In genomic region chr13:55090612-55091011, GRCh38 we compare ENCODE assay signal across 20 cellular contexts.
DNase-seq lines count a peak whose midpoint lies in the region; ATAC-seq, FAIRE-seq and TF ChIP-seq lines count a peak whose summit lies in the region.
"Had no signal": no experiment of that assay in that cellular context is flagged by ENCODE, and none has a peak within 500 bp of the region (broad histone marks: within the 10 kb centered on the region; RNA-seq: fewer than 3 reads in every experiment).

No MANE protein-coding gene starts in this region.

- no peak for TF ChIP-seq RAD21 in A549 (conservative IDR thresholded peaks at IDR 0.05 in 1 of 2, IDR thresholded peaks at IDR 0.05 in 1 of 2)
- TF ChIP-seq RAD21 in IMR-90 (IDR thresholded peaks at IDR 0.05; ENCODE audit: low read length) = no peak
- no peak for TF ChIP-seq RAD21 in H1 (IDR thresholded peaks at IDR 0.05 in 1 of 2, conservative IDR thresholded peaks at IDR 0.05 in 1 of 2; ENCODE audit: low read depth in 2 of 2, low read length in 2 of 2)

- no peak overlapping the region for H2BK15ac ChIP-seq in IMR-90 (ENCODE audit: low read depth, low read length)
- no peak overlapping the region for H2BK15ac ChIP-seq in H1 (ENCODE audit: low read length)

- no peaks in the 10 kb centered on the region for H3K23me2 ChIP-seq in H1 (ENCODE audit: low read depth, low read length)

- CTCF ChIA-PET in A549 (lab: Yijun Ruan, JAX) (no interaction called here), IMR-90 (lab: Yijun Ruan, JAX) (no interaction called here), H1 (lab: Charles Lee; ENCODE audit: partially characterized antibody) (no interaction called here)

- H3K18ac ChIP-seq in IMR-90 (ENCODE audit: low read depth, low read length) = no peak overlapping the region
- no peak overlapping the region for H3K18ac ChIP-seq in H1 (ENCODE audit: extremely low read depth, low read length)

- ATAC-seq in A549 (no peak), IMR-90 (ENCODE audit: low read depth) (no peak)
- ATAC-seq: CD8-positive, alpha-beta T cell had no signal

- H3K4ac ChIP-seq in IMR-90 (ENCODE audit: low read depth, low read length) (no peak overlapping the region), H1 (replicated peaks; ENCODE audit: insufficient read length, low read depth, low read length) (no peak overlapping the region)

- no peak for TF ChIP-seq CTCF in A549 (IDR thresholded peaks at IDR 0.05)
- TF ChIP-seq CTCF in IMR-90 (conservative IDR thresholded peaks at IDR 0.05; ENCODE audit: low read depth, low read length) = no peak
- no peak for TF ChIP-seq CTCF in H1 (IDR thresholded peaks at IDR 0.05; ENCODE audit: control extremely low read depth in 1 of 3, insufficient read depth in 1 of 3, low read depth in 1 of 3, low read length in 3 of 3)

- H2BK12ac ChIP-seq in H1 (ENCODE audit: low read depth, low read length) = no peak overlapping the region

- no peak overlapping the region for H2AFZ ChIP-seq in IMR-90 (replicated peaks; ENCODE audit: low read length, poor library complexity)
- no peak overlapping the region for H2AFZ ChIP-seq in H1 (ENCODE audit: low read length)

- H3K4me1 ChIP-seq in A549 (no peaks in the 10 kb centered on the region), IMR-90 (ENCODE audit: control insufficient read depth, insufficient read depth, low read length) (no peaks in the 10 kb centered on the region), H1 (replicated peaks in 1 of 4; ENCODE audit: control insufficient read depth in 3 of 4, insufficient read depth in 4 of 4, low read length in 3 of 4) (peaks cover 0 to 11% (median 4%) of the 10 kb centered on the region in 4 experiments; a peak in 2 of 7 replicates)
- H3K4me1 ChIP-seq: BLaER1 treated with 17β-estradiol and CSF1 and Interleukin-3, amounts not matched to agents 10 nM and 100 nM; Caco-2 had no signal

- TF ChIP-seq EP300 in A549 (IDR thresholded peaks at IDR 0.05) (no peak), H1 (IDR thresholded peaks at IDR 0.05; ENCODE audit: borderline replicate concordance in 1 of 2, low read depth in 2 of 2, low read length in 2 of 2) (no peak)

- H4K20me1 ChIP-seq in IMR-90 (ENCODE audit: insufficient read depth, low read length) (no peaks in the 10 kb centered on the region), H1 (replicated peaks in 1 of 2; ENCODE audit: control insufficient read depth in 1 of 2, insufficient read depth in 2 of 2, low read length in 2 of 2) (no peaks in the 10 kb centered on the region)
- H4K20me1 ChIP-seq: BLaER1 treated with 17β-estradiol and CSF1 and Interleukin-3, amounts not matched to agents 10 nM and 100 nM had no signal

- H3K9ac ChIP-seq in IMR-90 (ENCODE audit: low read depth, low read length) (no peak overlapping the region), H1 (replicated peaks in 1 of 4; ENCODE audit: extremely low read depth in 1 of 4, low read depth in 3 of 4, low read length in 3 of 4) (no peak overlapping the region)
- H3K9ac ChIP-seq: BLaER1 treated with 17β-estradiol and CSF1 and Interleukin-3, amounts not matched to agents 10 nM and 100 nM had no signal

- H3K36me3 ChIP-seq in IMR-90 (ENCODE audit: control insufficient read depth, insufficient read depth, low read length) (no peaks in the 10 kb centered on the region), H1 (ENCODE audit: control insufficient read depth in 2 of 4, insufficient read depth in 4 of 4, low read length in 3 of 4) (no peaks in the 10 kb centered on the region; a peak in 2 of 8 replicates)
- H3K36me3 ChIP-seq: BLaER1 treated with 17β-estradiol and CSF1 and Interleukin-3, amounts not matched to agents 10 nM and 100 nM had no signal

- H3K27me3 ChIP-seq in IMR-90 (ENCODE audit: control insufficient read depth, insufficient read depth, low read length) = no peaks in the 10 kb centered on the region
- no peaks in the 10 kb centered on the region for H3K27me3 ChIP-seq in H1 (replicated peaks in 1 of 4; ENCODE audit: control insufficient read depth in 3 of 4, extremely low read depth in 1 of 4, insufficient read depth in 3 of 4, low read length in 3 of 4)
- H3K27me3 ChIP-seq: BLaER1 treated with 17β-estradiol and CSF1 and Interleukin-3, amounts not matched to agents 10 nM and 100 nM had no signal

- intact Hi-C loops in IMR-90 (cut with micrococcal nuclease) = no loop called here

- H3K23ac ChIP-seq in IMR-90 (ENCODE audit: low read depth, low read length) (no peak overlapping the region), H1 (ENCODE audit: insufficient read length) (no peak overlapping the region)

- H3K56ac ChIP-seq in IMR-90 (ENCODE audit: extremely low read depth, insufficient read depth, low read length) (no peak overlapping the region), H1 (replicated peaks; ENCODE audit: insufficient read length, low read depth, low read length) (no peak overlapping the region)

- POLR2A ChIA-PET in A549 (lab: Yijun Ruan, JAX) = no interaction called here
- POLR2A ChIA-PET in IMR-90 (lab: Charles Lee; ENCODE audit: unreplicated experiment) = no interaction called here
- POLR2A ChIA-PET in H1 (lab: Charles Lee; ENCODE audit: partially characterized antibody) = no interaction called here

- no peak overlapping the region for H4K5ac ChIP-seq in IMR-90 (ENCODE audit: low read depth, low read length)
- H4K5ac ChIP-seq in H1 (ENCODE audit: insufficient read length, low read depth, low read length) = no peak overlapping the region

- no peak overlapping the region for H2AK5ac ChIP-seq in IMR-90 (ENCODE audit: low read depth, low read length)
- no peak overlapping the region for H2AK5ac ChIP-seq in H1 (ENCODE audit: low read depth, low read length)

- no peak overlapping the region for H3K14ac ChIP-seq in IMR-90 (replicated peaks; ENCODE audit: low read depth, low read length)
- H3K14ac ChIP-seq in H1 (ENCODE audit: insufficient read length) = no peak overlapping the region

- BruUV-seq in IMR-90 (replicated peaks; lab: Mats Ljungman, UMichigan) = no TSS peak

- H2AK9ac ChIP-seq in IMR-90 (replicated peaks; ENCODE audit: low read depth, low read length, poor library complexity) = no peak overlapping the region

- H3K9me3 ChIP-seq in A549 = no peaks in the 10 kb centered on the region
- peaks cover 13% of the 10 kb centered on the region for H3K9me3 ChIP-seq in IMR-90 (ENCODE audit: control insufficient read depth, insufficient read depth, low read length)
- H3K9me3 ChIP-seq in H1 (ENCODE audit: insufficient read depth in 2 of 2, low read depth in 1 of 2, low read length in 1 of 2) = no peaks in the 10 kb centered on the region
- H3K9me3 ChIP-seq: BLaER1 treated with 17β-estradiol and CSF1 and Interleukin-3, amounts not matched to agents 10 nM and 100 nM; Caco-2 had no signal

- no peaks in the 10 kb centered on the region for H3K9me1 ChIP-seq in IMR-90 (ENCODE audit: insufficient read depth, low read length)

- no peak overlapping the region for H2BK20ac ChIP-seq in IMR-90 (ENCODE audit: low read depth, low read length)
- H2BK20ac ChIP-seq in H1 (ENCODE audit: low read length) = no peak overlapping the region

- H4K91ac ChIP-seq in IMR-90 (ENCODE audit: insufficient read depth, low read depth, low read length) (no peak overlapping the region), H1 (replicated peaks; ENCODE audit: insufficient read length, low read length) (no peak overlapping the region)

- no peaks in the 10 kb centered on the region for H3K79me2 ChIP-seq in H1 (ENCODE audit: control insufficient read depth in 1 of 2, insufficient read depth in 2 of 2, low read length in 2 of 2)

- DNase-seq in A549 (ENCODE audit: low read depth in 1 of 2, low spot score in 1 of 2) (no peak), IMR-90 (no peak), H1 (ENCODE audit: low read depth in 1 of 2, low spot score in 2 of 2) (no peak), NCI-H82 (lab: John Stamatoyannopoulos, UW) (no peak), OCI-M2 (lab: John Stamatoyannopoulos, UW; ENCODE audit: unreplicated experiment) (no peak)
- DNase-seq: 8988T; AML-193; Caco-2; Calu3; CD4-positive, alpha-beta T cell; CD8-positive, alpha-beta T cell; DMS79 treated with DMSO at 0.1 percent for 48 hours; GF-D8 had no signal

- dilution Hi-C loops in IMR-90 (cut with HindIII; ENCODE audit: low sequenced_read_pairs, unreplicated experiment) = no loop called here

- no peak for TF ChIP-seq POLR2A in A549 (IDR thresholded peaks at IDR 0.05; ENCODE audit: low read length)
- TF ChIP-seq POLR2A in IMR-90 (IDR thresholded peaks at IDR 0.05; ENCODE audit: low read depth, low read length) = no peak
- no peak for TF ChIP-seq POLR2A in H1 (IDR thresholded peaks at IDR 0.05; ENCODE audit: control extremely low read depth in 1 of 2, low read depth in 2 of 2, low read length in 2 of 2)

- H3K4me3 ChIP-seq in A549 = no peak overlapping the region
- no peak overlapping the region for H3K4me3 ChIP-seq in IMR-90 (ENCODE audit: insufficient read depth, low read depth, low read length)
- no peak overlapping the region for H3K4me3 ChIP-seq in H1 (ENCODE audit: extremely low read depth in 1 of 4, insufficient read depth in 2 of 4, low read depth in 3 of 4, low read length in 4 of 4)
- H3K4me3 ChIP-seq: BLaER1 treated with 17β-estradiol and CSF1 and Interleukin-3, amounts not matched to agents 10 nM and 100 nM had no signal

- H2BK120ac ChIP-seq in IMR-90 (ENCODE audit: low read depth, low read length) (no peak overlapping the region), H1 (replicated peaks; ENCODE audit: low read depth, low read length) (no peak overlapping the region)

- in situ Hi-C loops in IMR-90 (cut with MboI; ENCODE audit: low sequenced_read_pairs) = no loop called here

- H4K8ac ChIP-seq in IMR-90 (ENCODE audit: low read depth in 2 of 2, low read length in 2 of 2) = no peak overlapping the region
- no peak overlapping the region for H4K8ac ChIP-seq in H1 (ENCODE audit: extremely low read depth, insufficient read depth, low read length)

- H3K4me2 ChIP-seq in A549 = no peak overlapping the region
- no peak overlapping the region for H3K4me2 ChIP-seq in IMR-90 (ENCODE audit: low read depth, low read length)
- H3K4me2 ChIP-seq in H1 (ENCODE audit: insufficient read depth in 1 of 2, low read depth in 2 of 2, low read length in 2 of 2) = no peak overlapping the region
- H3K4me2 ChIP-seq: BLaER1 treated with 17β-estradiol and CSF1 and Interleukin-3, amounts not matched to agents 10 nM and 100 nM had no signal

- no peaks in the 10 kb centered on the region for H3K79me1 ChIP-seq in IMR-90 (ENCODE audit: low read depth in 1 of 2, low read length in 2 of 2)
- no peaks in the 10 kb centered on the region for H3K79me1 ChIP-seq in H1 (ENCODE audit: low read depth, low read length)

- no peak overlapping the region for H3K27ac ChIP-seq in A549
- no peak overlapping the region for H3K27ac ChIP-seq in IMR-90 (ENCODE audit: insufficient read depth, low read length)
- no peak overlapping the region for H3K27ac ChIP-seq in H1 (ENCODE audit: low read depth, low read length)
- H3K27ac ChIP-seq: BLaER1 treated with 17β-estradiol and CSF1 and Interleukin-3, amounts not matched to agents 10 nM and 100 nM; C4-2B had no signal

- FAIRE-seq in A549 (lab: Jason Lieb, UNC) (no peak), H1 (lab: Jason Lieb, UNC) (no peak)
- FAIRE-seq: A204.1, D721Med, G401.6, GM12891, GM19239 had no signal

- H2BK5ac ChIP-seq in IMR-90 (ENCODE audit: low read depth, low read length, poor library complexity, severe bottlenecking) (no peak overlapping the region), H1 (ENCODE audit: low read depth, low read length) (no peak overlapping the region)

TF ChIP-seq in A549, 52 proteins besides CTCF, POLR2A, EP300 and RAD21 (continues in another document):
- no peak for TF ChIP-seq ZNF302 (CRISPR knock-in tag; IDR thresholded peaks at IDR 0.05)

TF ChIP-seq in H1, 55 proteins besides CTCF, POLR2A, EP300 and RAD21 (continues in another document):
- TF ChIP-seq MAFK (IDR thresholded peaks at IDR 0.05; ENCODE audit: low read depth, low read length) = peak; percentile 18; the same call in 1 of the 2 replicates

Comparison
In these comparisons a context has a peak if more than half of its experiments do, and no peak if none do; other contexts are left out.
1. Of the 18 proteins assayed by ChIP-seq in both H1 and A549: peak only in H1: none; only in A549: none; in both: MAFK; in neither: 17.